27 cellular contexts compared by ENCODE assay signal in the genomic region with DNA sequence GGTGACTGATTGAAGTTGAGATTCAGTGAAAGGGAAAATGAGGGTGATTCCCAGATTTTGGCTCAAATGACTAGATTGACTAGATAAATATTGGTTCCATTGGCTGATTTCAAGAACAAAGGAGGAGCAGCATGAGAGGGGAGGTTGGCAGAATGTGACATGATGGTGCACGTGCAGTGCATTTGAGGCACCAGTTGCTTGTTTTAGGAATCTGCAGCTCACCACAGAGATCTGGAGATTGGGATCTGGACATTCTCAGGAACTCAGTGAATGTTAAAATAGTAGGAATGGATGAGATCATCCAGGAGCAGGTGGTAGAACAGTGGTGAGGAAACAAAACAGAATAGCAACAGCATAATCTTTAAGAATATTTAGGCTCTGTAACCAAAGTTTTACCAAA.
"Had no signal": no experiment of that assay in that cellular context is flagged by ENCODE, and none has a peak within 500 bp of the region (broad histone marks: within the 10 kb centered on the region; RNA-seq: fewer than 3 reads in every experiment).

No MANE protein-coding gene starts in this region.

- H3K79me2 ChIP-seq: hepatocyte had no signal

- H3K36me3 Mint-ChIP-seq: mesothelial cell of epicardium, naive B cell had no signal

- H3K27ac ChIP-seq: colonic mucosa, epithelial cell of prostate, esophagus squamous epithelium, foreskin keratinocyte, gastroesophageal sphincter, heart left ventricle, hepatocyte, left lung, lower lobe of right lung had no signal

- H2AFZ ChIP-seq: hepatocyte had no signal

- ATAC-seq: effector memory CD8-positive, alpha-beta T cell; esophagus mucosa; foreskin keratinocyte; gastroesophageal sphincter; heart left ventricle; left cardiac atrium; left lung; left ventricle myocardium superior; lower lobe of right lung; mucosa of descending colon had no signal

- H3K36me3 ChIP-seq: colonic mucosa, esophagus squamous epithelium, gastroesophageal sphincter, heart left ventricle, left lung, lower lobe of right lung had no signal

- H3K9me3 ChIP-seq: colonic mucosa, esophagus squamous epithelium, gastroesophageal sphincter, heart left ventricle, left lung, lower lobe of right lung, mucosa of descending colon had no signal

- H3K27me3 ChIP-seq: colonic mucosa, esophagus squamous epithelium, gastroesophageal sphincter, heart left ventricle, hepatocyte, left lung had no signal

- H3K4me1 Mint-ChIP-seq: endodermal cell, immature natural killer cell, mesothelial cell of epicardium, naive B cell had no signal

- H3K27ac Mint-ChIP-seq: dendritic cell treated with granulocyte-macrophage colony-stimulating factor and Interleukin-4, amounts not matched to agents 40 ng/mL and 50 ng/mL, for 4 days; effector memory CD8-positive, alpha-beta T cell; endodermal cell; immature natural killer cell; mesothelial cell of epicardium; naive B cell had no signal

- DNase-seq: colonic mucosa; cortex of kidney; effector CD8-positive, alpha-beta T cell; effector memory CD8-positive, alpha-beta T cell; endodermal cell; erythroblast; esophagus squamous epithelium; foreskin keratinocyte; heart left ventricle; hypothalamus; immature natural killer cell; left cardiac atrium; left lung; left ventricle myocardium superior; lower lobe of right lung; mesenchymal stem cell; mucosa of descending colon; naive B cell had no signal

- H3K27me3 Mint-ChIP-seq: dendritic cell treated with granulocyte-macrophage colony-stimulating factor and Interleukin-4, amounts not matched to agents 40 ng/mL and 50 ng/mL, for 4 days had no signal

- H3K4me3 Mint-ChIP-seq: dendritic cell treated with granulocyte-macrophage colony-stimulating factor and Interleukin-4, amounts not matched to agents 40 ng/mL and 50 ng/mL, for 4 days; effector memory CD8-positive, alpha-beta T cell; endodermal cell; immature natural killer cell; mesothelial cell of epicardium; naive B cell had no signal

- H3K4me1 ChIP-seq: colonic mucosa, esophagus squamous epithelium, foreskin keratinocyte, gastroesophageal sphincter, heart left ventricle, left lung, lower lobe of right lung had no signal

- FAIRE-seq: endometrium, frontal cortex, keratinocyte had no signal

- H3K4me2 ChIP-seq: hepatocyte had no signal

- H3K4me3 ChIP-seq: colonic mucosa, esophagus squamous epithelium, gastroesophageal sphincter, heart left ventricle, hepatocyte, left lung, lower lobe of right lung, mucosa of descending colon had no signal

- H3K9me3 Mint-ChIP-seq: dendritic cell treated with granulocyte-macrophage colony-stimulating factor and Interleukin-4, amounts not matched to agents 40 ng/mL and 50 ng/mL, for 4 days; endodermal cell; mesothelial cell of epicardium had no signal
